ENCODE assay signal across 23 cellular contexts in genomic region chr6:155084431-155085123, GRCh38.
DNase-seq lines count a peak whose midpoint lies in the region; ATAC-seq and TF ChIP-seq lines count a peak whose summit lies in the region.
"Had no signal": no experiment of that assay in that cellular context is flagged by ENCODE, and none has a peak within 500 bp of the region (broad histone marks: within the 10 kb centered on the region; RNA-seq: fewer than 3 reads in every experiment).

No MANE protein-coding gene starts in this region.

- DNase-seq in EL (peak; percentile 56), RPMI7951 (ENCODE audit: low read depth) (peak; percentile 54), fibroblast of mammary gland (ENCODE audit: low read depth) (peak; percentile 32), progenitor cell of endocrine pancreas (ENCODE audit: low spot score, unreplicated experiment) (no peak), tibial artery (no peak), hippocampal formation (lab: John Stamatoyannopoulos, UW) (no peak), GM13976 (ENCODE audit: low spot score) (no peak)
- no peak for DNase-seq in natural killer cell treated with Interleukin-12 subunit alpha and Interleukin-12 subunit beta and Interleukin-15 and Interleukin-18, amount 100 ng/mL, for 72 hours (ENCODE audit: low spot score)
- DNase-seq: activated CD8-positive, alpha-beta memory T cell treated with anti-CD3 and anti-CD28 coated beads, Interleukin-2, amount 50 U/mL, for 48 hours; AML-193; cerebellar nuclear complex; hypothalamus; left ventricle myocardium inferior; naive thymus-derived CD4-positive, alpha-beta T cell; NCI-H187 treated with DMSO at 0.1 percent for 48 hours; NCI-H774; stimulated activated CD4-positive, alpha-beta T cell treated with anti-CD3 and anti-CD28 coated beads, Interleukin-4, amount 100 ng/mL, for 1 hour; T-helper 2 cell had no signal

- H3K4me3 ChIP-seq in fibroblast of mammary gland (ENCODE audit: control insufficient read depth, low read depth, low read length) (no peak overlapping the region), tibial artery (no peak overlapping the region)
- H3K4me3 ChIP-seq: left ventricle myocardium inferior, tibial nerve had no signal

- TF ChIP-seq CTCF in fibroblast of mammary gland (conservative IDR thresholded peaks at IDR 0.05; ENCODE audit: control insufficient read depth, insufficient read depth, low read depth, low read length) (no peak), progenitor cell of endocrine pancreas (IDR thresholded peaks at IDR 0.05; ENCODE audit: unreplicated experiment) (no peak), tibial artery (IDR thresholded peaks at IDR 0.05) (no peak), GM13976 (IDR thresholded peaks at IDR 0.05; ENCODE audit: borderline replicate concordance, control extremely low read depth, extremely low read depth, insufficient read depth, missing control alignments) (no peak)

- no peaks in the 10 kb centered on the region for H3K36me3 ChIP-seq in tibial artery
- H3K36me3 ChIP-seq: left ventricle myocardium inferior, tibial nerve had no signal

- peaks cover 16% of the 10 kb centered on the region for H3K27me3 Mint-ChIP-seq in progenitor cell of endocrine pancreas
- H3K27me3 Mint-ChIP-seq in natural killer cell treated with Interleukin-12 subunit alpha and Interleukin-12 subunit beta and Interleukin-15 and Interleukin-18, amount 100 ng/mL, for 72 hours = peaks cover 0 to 4% of the 10 kb centered on the region in 2 donors
- H3K27me3 Mint-ChIP-seq: activated naive CD8-positive, alpha-beta T cell; naive thymus-derived CD4-positive, alpha-beta T cell had no signal

- no peaks in the 10 kb centered on the region for H3K27me3 ChIP-seq in tibial artery
- H3K27me3 ChIP-seq: tibial nerve had no signal

- no peaks in the 10 kb centered on the region for H3K36me3 Mint-ChIP-seq in progenitor cell of endocrine pancreas (ENCODE audit: insufficient read depth)
- peaks cover 1% of the 10 kb centered on the region for H3K36me3 Mint-ChIP-seq in natural killer cell treated with Interleukin-12 subunit alpha and Interleukin-12 subunit beta and Interleukin-15 and Interleukin-18, amount 100 ng/mL, for 72 hours

- H3K4me1 ChIP-seq in tibial artery = no peaks in the 10 kb centered on the region
- H3K4me1 ChIP-seq: left ventricle myocardium inferior, tibial nerve had no signal

- peaks cover 35% of the 10 kb centered on the region for H3K4me1 Mint-ChIP-seq in progenitor cell of endocrine pancreas (ENCODE audit: low read depth)
- H3K4me1 Mint-ChIP-seq in natural killer cell treated with Interleukin-12 subunit alpha and Interleukin-12 subunit beta and Interleukin-15 and Interleukin-18, amount 100 ng/mL, for 72 hours (ENCODE audit: low read depth in 2 of 2) = peaks cover 9 to 17% of the 10 kb centered on the region in 2 donors

- in situ Hi-C loops in GM13976 (cut with MboI; ENCODE audit: low sequenced_read_pairs, unreplicated experiment) = no loop called here

- peak overlapping the region; percentile 96 for H3K27ac Mint-ChIP-seq in progenitor cell of endocrine pancreas
- H3K27ac Mint-ChIP-seq in natural killer cell treated with Interleukin-12 subunit alpha and Interleukin-12 subunit beta and Interleukin-15 and Interleukin-18, amount 100 ng/mL, for 72 hours = no peak overlapping the region
- H3K27ac Mint-ChIP-seq: activated naive CD8-positive, alpha-beta T cell; naive thymus-derived CD4-positive, alpha-beta T cell had no signal

- H3K27ac ChIP-seq in tibial artery = no peak overlapping the region
- H3K27ac ChIP-seq: left ventricle myocardium inferior, RWPE1, tibial nerve had no signal

- H3K9me3 Mint-ChIP-seq in progenitor cell of endocrine pancreas (ENCODE audit: low read depth) = peaks cover under 1% of the 10 kb centered on the region
- H3K9me3 Mint-ChIP-seq in natural killer cell treated with Interleukin-12 subunit alpha and Interleukin-12 subunit beta and Interleukin-15 and Interleukin-18, amount 100 ng/mL, for 72 hours = no peaks in the 10 kb centered on the region

- intact Hi-C loops in tibial artery (cut with DNase I; ENCODE audit: low total_unique reads) = no loop called here

- peak overlapping the region; percentile 13 for H3K4me3 Mint-ChIP-seq in progenitor cell of endocrine pancreas (ENCODE audit: low read depth)
- H3K4me3 Mint-ChIP-seq in natural killer cell treated with Interleukin-12 subunit alpha and Interleukin-12 subunit beta and Interleukin-15 and Interleukin-18, amount 100 ng/mL, for 72 hours = no peak overlapping the region
- H3K4me3 Mint-ChIP-seq: activated naive CD8-positive, alpha-beta T cell; naive thymus-derived CD4-positive, alpha-beta T cell had no signal

- ATAC-seq in natural killer cell treated with Interleukin-12 subunit alpha and Interleukin-12 subunit beta and Interleukin-15 and Interleukin-18, amount 100 ng/mL, for 72 hours = no peak
- ATAC-seq: activated CD4-positive, CD25-positive, alpha-beta regulatory T cell treated with anti-CD3 and anti-CD28 coated beads, Interleukin-2, amount 50 U/mL, for 24 hours; naive thymus-derived CD4-positive, alpha-beta T cell; sciatic nerve had no signal

- H3K9me3 ChIP-seq in tibial artery = no peaks in the 10 kb centered on the region
- H3K9me3 ChIP-seq: left ventricle myocardium inferior, tibial nerve had no signal

Comparison
In these comparisons a context has a peak if more than half of its experiments do, and no peak if none do; other contexts are left out.
1. DNase-seq: peak in EL (single experiment), RPMI7951 (single experiment) and fibroblast of mammary gland (single experiment); none in progenitor cell of endocrine pancreas (single experiment), natural killer cell treated with Interleukin-12 subunit alpha and Interleukin-12 subunit beta and Interleukin-15 and Interleukin-18, amount 100 ng/mL, for 72 hours (single experiment), tibial artery (0 of 2), hippocampal formation (0 of 2) and GM13976 (single experiment).